12 cellular contexts compared by ENCODE assay signal in the genomic region with DNA sequence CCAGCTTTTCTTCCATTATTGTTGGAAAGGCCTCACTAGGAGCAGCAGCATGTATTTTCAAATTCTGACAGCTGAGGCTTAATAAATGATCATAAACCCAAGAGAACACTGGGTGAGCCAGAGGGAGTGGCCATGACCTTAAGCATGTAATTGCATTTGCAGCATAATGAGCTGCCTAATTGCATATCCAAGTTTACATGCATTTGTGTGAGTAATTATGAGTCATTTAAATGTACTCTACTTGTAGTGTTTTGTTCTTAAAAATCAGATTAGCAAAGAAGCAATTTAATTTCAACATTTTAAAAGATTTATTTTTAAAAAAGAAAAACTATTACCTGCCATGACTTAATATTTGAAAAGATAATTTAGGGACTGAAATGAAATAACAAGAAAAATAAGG.
DNase-seq lines count a peak whose midpoint lies in the region; FAIRE-seq and TF ChIP-seq lines count a peak whose summit lies in the region.
"Had no signal": no experiment of that assay in that cellular context is flagged by ENCODE, and none has a peak within 500 bp of the region (broad histone marks: within the 10 kb centered on the region; RNA-seq: fewer than 3 reads in every experiment).

No MANE protein-coding gene starts in this region.

- H3K23ac ChIP-seq in mesenchymal stem cell (ENCODE audit: low read length in 2 of 2): no peak overlapping the region

- TF ChIP-seq POLR2A in GM12891 (IDR thresholded peaks at IDR 0.05; ENCODE audit: low read depth, low read length): no peak

- FAIRE-seq in GM12891 (lab: Jason Lieb, UNC): no peak

- intact Hi-C loops in Caco-2 (cut with micrococcal nuclease; ENCODE audit: unreplicated experiment): no loop called here

- H3K9me3 Mint-ChIP-seq in Caco-2 (ENCODE audit: unreplicated experiment): no peaks in the 10 kb centered on the region

- peaks cover 7% of the 10 kb centered on the region for H3K4me1 Mint-ChIP-seq in Caco-2 (ENCODE audit: low read depth, unreplicated experiment)

- H3K4me2 ChIP-seq in mesenchymal stem cell (ENCODE audit: low read length, poor library complexity, severe bottlenecking): no peak overlapping the region

- no peak overlapping the region for H3K27ac Mint-ChIP-seq in Caco-2 (ENCODE audit: unreplicated experiment)
- H3K27ac Mint-ChIP-seq: activated CD4-positive, alpha-beta memory T cell treated with anti-CD3 and anti-CD28 coated beads for 36 hours had no signal

- H2AK5ac ChIP-seq in mesenchymal stem cell (ENCODE audit: low read length, severe bottlenecking): no peak overlapping the region

- DNase-seq in EH (ENCODE audit: low read depth) (peak; percentile 67), HS-5 (ENCODE audit: low read depth) (peak; percentile 9), astrocyte of the cerebellum (ENCODE audit: low read depth) (peak; percentile 8), mesenchymal stem cell (peak; percentile 54), GM12891 (ENCODE audit: insufficient read length, low spot score) (no peak), Caco-2 (no peak), GM20000 (ENCODE audit: low spot score) (no peak)
- DNase-seq: activated CD4-positive, alpha-beta memory T cell treated with anti-CD3 and anti-CD28 coated beads for 36 hours; amniotic stem cell; NCI-H2171 had no signal

- no peak overlapping the region for H2BK120ac ChIP-seq in mesenchymal stem cell (ENCODE audit: low read depth, low read length)

- no peak overlapping the region for H3K18ac ChIP-seq in mesenchymal stem cell (ENCODE audit: low read depth in 1 of 2, low read length in 2 of 2)

- peaks cover 6% of the 10 kb centered on the region for H3K79me1 ChIP-seq in mesenchymal stem cell (replicated peaks; ENCODE audit: low read length, poor library complexity, severe bottlenecking)

- H3K27me3 ChIP-seq in mesenchymal stem cell (ENCODE audit: control insufficient read depth in 1 of 2, insufficient read depth in 1 of 2, low read length in 2 of 2): no peaks in the 10 kb centered on the region
- H3K27me3 ChIP-seq in Caco-2 (replicated peaks; ENCODE audit: control insufficient read depth, insufficient read depth, low read length): no peaks in the 10 kb centered on the region

- H3K36me3 ChIP-seq in mesenchymal stem cell (ENCODE audit: control insufficient read depth in 1 of 2, insufficient read depth in 2 of 2, low read depth in 1 of 2, low read length in 2 of 2) (peaks cover 0 to 8% of the 10 kb centered on the region in 2 experiments), Caco-2 (ENCODE audit: control insufficient read depth, insufficient read depth, low read length) (peaks cover 2% of the 10 kb centered on the region; the same call in 1 of the 2 replicates)

- peaks cover 3% of the 10 kb centered on the region for H3K4me1 ChIP-seq in mesenchymal stem cell (ENCODE audit: control insufficient read depth, insufficient read depth, low read depth, low read length)
- peaks cover 12% of the 10 kb centered on the region for H3K4me1 ChIP-seq in Caco-2

- no peak overlapping the region for H2BK5ac ChIP-seq in mesenchymal stem cell (ENCODE audit: low read depth, low read length, poor library complexity, severe bottlenecking)

- H3K27me3 Mint-ChIP-seq in Caco-2 (ENCODE audit: insufficient read depth, unreplicated experiment): no peaks in the 10 kb centered on the region
- H3K27me3 Mint-ChIP-seq: activated CD4-positive, alpha-beta memory T cell treated with anti-CD3 and anti-CD28 coated beads for 36 hours had no signal

- H3K14ac ChIP-seq in mesenchymal stem cell (ENCODE audit: low read length in 2 of 2): no peak overlapping the region

- H3K4me3 Mint-ChIP-seq in Caco-2 (ENCODE audit: unreplicated experiment): no peak overlapping the region
- H3K4me3 Mint-ChIP-seq: activated CD4-positive, alpha-beta memory T cell treated with anti-CD3 and anti-CD28 coated beads for 36 hours had no signal

- TF ChIP-seq CTCF in astrocyte of the cerebellum (IDR thresholded peaks at IDR 0.05; ENCODE audit: low read depth, low read length, missing control alignments) (no peak), Caco-2 (IDR thresholded peaks at IDR 0.05; ENCODE audit: insufficient read depth in 1 of 2, low read depth in 1 of 2, low read length in 1 of 2, severe bottlenecking in 1 of 2, unreplicated experiment in 1 of 2) (no peak), GM20000 (IDR thresholded peaks at IDR 0.05; ENCODE audit: extremely low read depth, missing control alignments) (no peak)

- no peaks in the 10 kb centered on the region for H3K9me3 ChIP-seq in mesenchymal stem cell (ENCODE audit: control insufficient read depth, low read length)
- H3K9me3 ChIP-seq in Caco-2: no peaks in the 10 kb centered on the region

- CTCF ChIA-PET in Caco-2 (lab: Charles Lee): no interaction called here

- no peak overlapping the region for H3K4me3 ChIP-seq in astrocyte of the cerebellum (ENCODE audit: low read depth, low read length)
- H3K4me3 ChIP-seq in mesenchymal stem cell (ENCODE audit: insufficient read depth in 1 of 2, low read depth in 1 of 2, low read length in 2 of 2): no peak overlapping the region
- no peak overlapping the region for H3K4me3 ChIP-seq in Caco-2 (ENCODE audit: low read depth, low read length)

- in situ Hi-C loops in astrocyte of the cerebellum (cut with HindIII; ENCODE audit: low sequenced_read_pairs): no loop called here

- POLR2A ChIA-PET in Caco-2 (lab: Charles Lee): no interaction called here

- no peak overlapping the region for H3K27ac ChIP-seq in mesenchymal stem cell (ENCODE audit: low read length, poor library complexity, severe bottlenecking)
- H3K27ac ChIP-seq: C4-2B, parathyroid adenoma had no signal

- no peak overlapping the region for H2BK12ac ChIP-seq in mesenchymal stem cell (ENCODE audit: low read length in 2 of 2)

- H4K91ac ChIP-seq in mesenchymal stem cell (ENCODE audit: low read length): no peak overlapping the region

- no peak overlapping the region for H4K8ac ChIP-seq in mesenchymal stem cell (ENCODE audit: low read length)

- BruUV-seq in Caco-2 (replicated peaks; lab: Mats Ljungman, UMichigan): no TSS peak

- H3K36me3 Mint-ChIP-seq in Caco-2 (ENCODE audit: insufficient read depth, unreplicated experiment): peaks cover 13% of the 10 kb centered on the region

- no peak overlapping the region for H3K4ac ChIP-seq in mesenchymal stem cell (ENCODE audit: low read depth in 1 of 2, low read length in 2 of 2)

- H2BK15ac ChIP-seq in mesenchymal stem cell (ENCODE audit: low read depth, poor library complexity, severe bottlenecking): no peak overlapping the region

- no peak overlapping the region for H3K9ac ChIP-seq in mesenchymal stem cell (ENCODE audit: low read length)
- H3K9ac ChIP-seq: parathyroid adenoma had no signal

- no peak overlapping the region for H2AFZ ChIP-seq in mesenchymal stem cell (ENCODE audit: low read depth, low read length)
- H2AFZ ChIP-seq: parathyroid adenoma had no signal

TF ChIP-seq in GM12891, 5 proteins besides CTCF, POLR2A, EP300 and RAD21:
- TF ChIP-seq TAF1 (IDR thresholded peaks at IDR 0.05; ENCODE audit: low read depth, low read length) (no peak), SPI1 (IDR thresholded peaks at IDR 0.05; ENCODE audit: low read depth, low read length) (no peak), POLR2AphosphoS5 (IDR thresholded peaks at IDR 0.05; ENCODE audit: low read depth, low read length) (no peak), PAX5 (IDR thresholded peaks at IDR 0.05; ENCODE audit: insufficient read depth, low read length, severe bottlenecking) (no peak)

Comparison
In these comparisons a context has a peak if more than half of its experiments do, and no peak if none do; other contexts are left out.
1. DNase-seq: peak in EH (single experiment), HS-5 (single experiment), astrocyte of the cerebellum (single experiment) and mesenchymal stem cell (single experiment); none in GM12891 (single experiment), Caco-2 (0 of 2) and GM20000 (single experiment).